Comparison of ENCODE assay signal across 19 cellular contexts in the genomic region with DNA sequence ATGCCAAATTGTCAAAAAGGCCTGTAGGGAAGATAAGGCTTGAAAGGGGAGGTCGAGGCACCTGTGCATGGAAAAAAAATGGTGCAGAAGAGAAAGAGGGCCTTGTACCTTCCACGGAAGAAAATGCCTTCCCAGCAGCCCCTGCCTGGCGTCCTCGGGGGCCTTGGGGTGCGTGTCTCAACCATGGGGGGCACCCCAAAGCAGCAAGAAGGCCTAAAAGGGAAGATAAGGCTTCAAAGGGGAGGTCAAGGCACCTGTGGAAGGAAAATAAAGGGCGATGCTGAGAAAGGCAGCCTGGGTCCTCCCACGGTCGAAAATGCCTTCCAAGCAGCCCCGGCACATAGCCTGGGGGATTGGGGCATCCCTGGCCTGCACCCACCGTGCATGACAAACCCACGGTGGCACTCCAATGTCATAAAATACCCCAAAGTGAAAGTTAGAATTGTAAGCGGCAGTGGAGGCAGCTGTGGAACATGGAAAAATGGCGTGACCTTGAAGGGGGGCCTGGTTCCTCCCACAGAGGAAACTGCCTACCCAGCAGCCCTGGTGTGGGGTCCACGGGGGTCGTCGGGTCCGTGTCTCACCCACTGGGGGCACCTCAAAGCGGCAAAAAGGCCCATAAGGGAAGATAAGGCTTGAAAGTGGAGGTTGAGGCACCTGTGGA.
"Had no signal": no experiment of that assay in that cellular context is flagged by ENCODE, and none has a peak within 500 bp of the region (broad histone marks: within the 10 kb centered on the region; RNA-seq: fewer than 3 reads in every experiment).

No MANE protein-coding gene starts in this region.

- H3K4me3 ChIP-seq: left lung, right lobe of liver, SK-N-MC, smooth muscle cell, thoracic aorta, upper lobe of left lung had no signal

- ATAC-seq: activated CD4-positive, CD25-positive, alpha-beta regulatory T cell treated with anti-CD3 and anti-CD28 coated beads, Interleukin-2, amount 50 U/mL, for 24 hours; activated CD8-positive, alpha-beta T cell treated with anti-CD3 and anti-CD28 coated beads, Interleukin-2, amount 10 ng/mL, durations not matched to agents 7 days and 5 days; activated T-helper 17 cell treated with anti-CD3 and anti-CD28 coated beads, Interleukin-2, amount 50 U/mL, for 72 hours; left lung; natural killer cell treated with Interleukin-12 subunit alpha and Interleukin-12 subunit beta and Interleukin-15 and Interleukin-18, amount 100 ng/mL, for 72 hours; right lobe of liver had no signal

- H3K27me3 ChIP-seq: left lung, right lobe of liver, upper lobe of left lung had no signal

- H3K4me2 ChIP-seq: smooth muscle cell had no signal

- H3K27ac ChIP-seq: left lung, right lobe of liver, SK-N-MC, thoracic aorta, upper lobe of left lung, VCaP had no signal

- H3K36me3 ChIP-seq: left lung, right lobe of liver, thoracic aorta, upper lobe of left lung had no signal

- DNase-seq: activated CD4-positive, alpha-beta T cell treated with anti-CD3 and anti-CD28 coated beads, Interleukin-2, amount 10 ng/mL, durations not matched to agents 24 days and 14 days; activated CD8-positive, alpha-beta T cell treated with anti-CD3 and anti-CD28 coated beads, Interleukin-2, amount 10 ng/mL, durations not matched to agents 7 days and 5 days; activated naive CD4-positive, alpha-beta T cell treated with anti-CD3 and anti-CD28 coated beads for 36 hours; amygdala; effector CD4-positive, alpha-beta T cell; erythroblast; foreskin fibroblast; stimulated activated CD4-positive, alpha-beta T cell treated with anti-CD3 and anti-CD28 coated beads, Interleukin-4, amount 100 ng/mL, for 1 hour; stimulated activated naive CD4-positive, alpha-beta T cell had no signal

- H3K9me3 ChIP-seq: right lobe of liver, thoracic aorta had no signal

- H3K4me1 ChIP-seq: left lung, right lobe of liver, upper lobe of left lung had no signal
